ENCODE assay signal across 12 cellular contexts in the genomic region with DNA sequence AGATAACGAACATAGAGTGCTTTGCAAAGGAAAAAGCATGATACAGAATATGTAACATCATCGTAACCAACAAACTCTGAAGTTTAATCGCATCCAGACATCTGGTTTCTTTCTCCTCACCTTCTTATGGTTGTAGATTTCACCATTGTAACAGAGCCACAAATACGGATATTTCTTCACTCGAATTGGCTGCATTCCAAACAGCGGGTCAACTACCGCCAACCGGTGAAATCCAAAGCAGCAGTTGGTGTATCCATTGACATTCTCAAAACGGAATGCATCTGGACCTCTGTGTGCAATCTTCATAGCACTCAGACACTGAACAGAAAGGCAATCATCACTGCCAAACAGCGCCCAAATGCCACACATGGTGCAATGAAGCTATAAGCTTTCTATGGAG.
"Had no signal": no experiment of that assay in that cellular context is flagged by ENCODE, and none has a peak within 500 bp of the region (broad histone marks: within the 10 kb centered on the region; RNA-seq: fewer than 3 reads in every experiment).

No MANE protein-coding gene starts in this region.

- H3K9me3 ChIP-seq: ascending aorta, pancreas, thoracic aorta had no signal

- H3K27ac ChIP-seq: ascending aorta, pancreas, thoracic aorta had no signal

- FAIRE-seq: colon, pancreas had no signal

- H3K36me3 ChIP-seq: pancreas, thoracic aorta had no signal

- H3K27me3 ChIP-seq: ascending aorta, pancreas had no signal

- ATAC-seq: activated T-cell treated with anti-CD3 and anti-CD28 coated beads, Interleukin-2, amount 50 U/mL, for 72 hours; pancreas; stimulated activated naive CD8-positive, alpha-beta T cell treated with anti-CD3 and anti-CD28 coated beads, Interleukin-15, amount 100 ng/mL, for 72 hours had no signal

- H3K4me3 ChIP-seq: ascending aorta, pancreas, thoracic aorta had no signal

- DNase-seq: activated CD4-positive, alpha-beta memory T cell treated with anti-CD3 and anti-CD28 coated beads, Interleukin-2, amount 10 ng/mL, durations not matched to agents 7 days and 5 days; activated CD8-positive, alpha-beta memory T cell treated with anti-CD3 and anti-CD28 coated beads, Interleukin-2, amount 50 U/mL, for 4 hours; activated naive CD8-positive, alpha-beta T cell treated with anti-CD3 and anti-CD28 coated beads, Interleukin-2, amount 10 ng/mL, durations not matched to agents 7 days and 5 days; activated T-cell treated with anti-CD3 and anti-CD28 coated beads, Interleukin-2, amount 50 U/mL, for 72 hours; glutamatergic neuron; nephron progenitor cell; pancreas; stimulated activated CD4-positive, alpha-beta T cell treated with anti-CD3 and anti-CD28 coated beads, Interleukin-4, amount 100 ng/mL, for 4 hours; stimulated activated naive CD8-positive, alpha-beta T cell treated with anti-CD3 and anti-CD28 coated beads, Interleukin-15, amount 100 ng/mL, for 72 hours had no signal
